Comparison of ENCODE assay signal across 9 cellular contexts in the genomic region with DNA sequence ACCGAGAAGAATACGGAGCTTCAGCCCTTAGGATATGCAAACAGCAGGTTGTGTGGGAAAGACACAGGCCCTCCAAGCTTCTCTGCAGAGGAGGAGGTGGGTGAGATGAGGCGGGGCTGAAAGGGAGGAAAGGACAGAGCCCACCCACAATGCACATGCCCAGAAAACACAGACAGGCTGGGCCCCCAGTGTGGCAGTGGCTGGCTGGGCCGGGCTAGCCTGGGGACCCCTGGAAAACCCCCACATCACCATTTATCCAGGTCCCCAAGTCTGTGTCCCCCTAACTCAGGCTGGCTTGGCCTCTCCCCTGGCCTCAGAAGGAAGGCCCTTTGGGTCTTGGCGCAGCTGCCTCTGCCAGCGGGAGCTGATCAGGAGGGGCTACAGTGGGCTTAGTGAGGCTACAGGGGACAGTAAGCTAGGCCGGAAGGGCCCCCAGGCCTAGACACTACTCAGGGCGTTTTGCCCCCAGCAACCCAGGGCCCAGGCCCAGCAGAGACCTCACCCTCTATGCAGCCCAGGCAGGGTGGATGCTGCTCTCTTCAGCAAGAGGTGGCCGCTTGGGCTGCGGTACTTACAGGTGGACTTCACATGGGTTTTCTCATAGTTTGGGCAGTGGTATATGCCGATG.
"Had no signal": no experiment of that assay in that cellular context is flagged by ENCODE, and none has a peak within 500 bp of the region (broad histone marks: within the 10 kb centered on the region; RNA-seq: fewer than 3 reads in every experiment).

No MANE protein-coding gene starts in this region.

- H3K36me3 ChIP-seq: HAP-1 had no signal

- H3K9ac ChIP-seq: GM23248 had no signal

- H3K4me3 Mint-ChIP-seq: HFFc6 had no signal

- H3K4me3 ChIP-seq: GM23248, HAP-1, K562 had no signal

- H3K4me1 ChIP-seq: HAP-1 had no signal

- H3K27ac Mint-ChIP-seq: HFFc6 had no signal

- H3K27ac ChIP-seq: GM23248, HL-60 had no signal

- DNase-seq: GM23248, GOT3, H7, HFFc6, IMR-90 had no signal

- ATAC-seq: HCT116, K562 had no signal
